ENCODE assay signal across 9 cellular contexts in the genomic region with DNA sequence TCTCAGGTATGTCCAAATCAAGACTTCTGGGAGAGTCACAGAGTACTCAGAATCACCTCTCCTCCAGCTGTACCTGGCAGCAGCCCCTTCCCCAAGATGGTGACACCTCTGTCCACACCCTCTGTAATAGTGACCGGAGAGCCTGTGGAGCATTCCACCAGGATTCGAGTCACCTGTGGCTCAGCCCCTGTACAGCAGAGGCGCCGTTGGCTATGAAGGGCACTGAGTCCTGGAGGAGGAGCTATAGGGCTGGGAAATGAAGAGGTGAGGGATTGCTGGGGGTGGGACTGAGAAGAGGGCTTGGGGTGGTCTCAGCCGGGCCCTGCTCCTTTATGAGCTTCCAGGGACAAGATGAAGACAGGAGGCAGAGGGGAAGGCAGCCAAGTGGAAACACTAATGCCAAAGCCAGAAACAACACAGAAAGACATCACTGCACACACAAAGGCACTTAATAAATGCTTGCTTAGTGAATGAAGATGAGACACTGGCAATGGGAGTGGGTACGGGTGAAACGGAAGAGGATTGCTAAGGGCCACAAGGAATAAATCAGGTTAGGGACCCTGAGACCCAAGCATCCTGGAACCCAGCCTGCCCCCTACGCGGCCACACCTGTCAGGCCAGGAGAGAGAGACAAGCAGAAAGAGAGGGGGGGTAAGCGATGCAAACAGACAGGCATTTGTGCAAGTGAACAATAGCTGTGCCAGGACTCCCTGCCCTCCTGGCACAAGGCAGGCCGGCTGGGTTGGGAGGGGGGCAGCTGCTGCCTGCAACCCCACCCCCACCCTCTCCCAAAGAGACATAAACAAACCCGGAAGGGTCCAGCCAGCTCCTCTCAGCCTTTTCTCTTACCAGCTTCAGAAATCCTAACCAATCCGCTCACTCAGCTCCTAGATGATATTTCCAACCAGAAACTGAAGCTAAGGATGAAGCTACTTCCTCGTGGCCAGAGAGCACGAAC. TPM values are rescaled to one million over a fixed set of nuclear protein-coding genes. Genes with fewer than 3 reads are reported as not detected.
DNase-seq lines count a peak whose midpoint lies in the region; ATAC-seq lines count a peak whose summit lies in the region.
"Had no signal": no experiment of that assay in that cellular context is flagged by ENCODE, and none has a peak within 500 bp of the region (broad histone marks: within the 10 kb centered on the region; RNA-seq: fewer than 3 reads in every experiment).

No MANE protein-coding gene starts in this region.

- H3K9me3 ChIP-seq in iPS-15b (ENCODE audit: control insufficient read depth, insufficient read depth, low read length), result no peaks in the 10 kb centered on the region
- no peaks in the 10 kb centered on the region for H3K9me3 ChIP-seq in subcutaneous abdominal adipose tissue (ENCODE audit: control insufficient read depth in 5 of 5, low read length in 5 of 5)

- H3K4me3 ChIP-seq in iPS-15b (ENCODE audit: low read depth, low read length), result peak overlapping the region; percentile 89
- peak overlapping the region; percentile 77 to 98 (median 88) for H3K4me3 ChIP-seq in subcutaneous abdominal adipose tissue (ENCODE audit: low read depth in 1 of 5, low read length in 5 of 5)

- H3K27me3 ChIP-seq in iPS-15b (ENCODE audit: control insufficient read depth, insufficient read depth, low read length) (no peaks in the 10 kb centered on the region), subcutaneous abdominal adipose tissue (ENCODE audit: control insufficient read depth in 5 of 5, insufficient read depth in 4 of 5, low read length in 5 of 5) (no peaks in the 10 kb centered on the region)

- peak overlapping the region; percentile 94 for H3K27ac Mint-ChIP-seq in activated T-cell treated with anti-CD3 and anti-CD28 coated beads, Interleukin-2, amount 50 U/mL, for 72 hours
- H3K27ac Mint-ChIP-seq in activated T-helper 1 cell treated with anti-CD3 and anti-CD28 coated beads, Interleukin-12 subunit alpha, Interleukin-12 subunit beta, Interleukin-2, Interleukin-4 antibody, amounts not matched to agents 30 ng/mL and 10 ng/mL and 1 ng/mL, durations not matched to agents 14 hours and 24 hours and 36 hours, result peak overlapping the region; percentile 95

- peak overlapping the region; percentile 99 for H3K27ac ChIP-seq in subcutaneous abdominal adipose tissue (ENCODE audit: low read depth, low read length)

- peaks cover 17 to 26% of the 10 kb centered on the region in 2 donors for H3K36me3 Mint-ChIP-seq in activated T-cell treated with anti-CD3 and anti-CD28 coated beads, Interleukin-2, amount 50 U/mL, for 72 hours (ENCODE audit: insufficient read depth in 2 of 2)
- peaks cover 50% of the 10 kb centered on the region for H3K36me3 Mint-ChIP-seq in activated T-helper 1 cell treated with anti-CD3 and anti-CD28 coated beads, Interleukin-12 subunit alpha, Interleukin-12 subunit beta, Interleukin-2, Interleukin-4 antibody, amounts not matched to agents 30 ng/mL and 10 ng/mL and 1 ng/mL, durations not matched to agents 14 hours and 24 hours and 36 hours (ENCODE audit: low read depth)

- H3K4me1 ChIP-seq in iPS-15b (ENCODE audit: control insufficient read depth, insufficient read depth, low read length) (peaks cover 33% of the 10 kb centered on the region), subcutaneous abdominal adipose tissue (ENCODE audit: control insufficient read depth in 5 of 5, insufficient read depth in 5 of 5, low read length in 5 of 5) (peaks cover 34 to 93% (median 88%) of the 10 kb centered on the region in 5 donors)

- peak overlapping the region; percentile 87 to 91 for H3K4me3 Mint-ChIP-seq in activated T-cell treated with anti-CD3 and anti-CD28 coated beads, Interleukin-2, amount 50 U/mL, for 72 hours
- H3K4me3 Mint-ChIP-seq in activated T-helper 1 cell treated with anti-CD3 and anti-CD28 coated beads, Interleukin-12 subunit alpha, Interleukin-12 subunit beta, Interleukin-2, Interleukin-4 antibody, amounts not matched to agents 30 ng/mL and 10 ng/mL and 1 ng/mL, durations not matched to agents 14 hours and 24 hours and 36 hours, result peak overlapping the region; percentile 92

- H3K9me3 Mint-ChIP-seq in activated T-cell treated with anti-CD3 and anti-CD28 coated beads, Interleukin-2, amount 50 U/mL, for 72 hours, result no peaks in the 10 kb centered on the region
- no peaks in the 10 kb centered on the region for H3K9me3 Mint-ChIP-seq in activated T-helper 1 cell treated with anti-CD3 and anti-CD28 coated beads, Interleukin-12 subunit alpha, Interleukin-12 subunit beta, Interleukin-2, Interleukin-4 antibody, amounts not matched to agents 30 ng/mL and 10 ng/mL and 1 ng/mL, durations not matched to agents 14 hours and 24 hours and 36 hours

- no peak for ATAC-seq in activated T-cell treated with anti-CD3 and anti-CD28 coated beads, Interleukin-2, amount 50 U/mL, for 72 hours (replicated peaks in 1 of 2)
- no peak for ATAC-seq in HG03196 (IDR thresholded peaks at IDR 0.05; ENCODE audit: unreplicated experiment)

- H3K4me1 Mint-ChIP-seq in activated T-cell treated with anti-CD3 and anti-CD28 coated beads, Interleukin-2, amount 50 U/mL, for 72 hours (ENCODE audit: low read depth), result peaks cover 77% of the 10 kb centered on the region
- H3K4me1 Mint-ChIP-seq in activated T-helper 1 cell treated with anti-CD3 and anti-CD28 coated beads, Interleukin-12 subunit alpha, Interleukin-12 subunit beta, Interleukin-2, Interleukin-4 antibody, amounts not matched to agents 30 ng/mL and 10 ng/mL and 1 ng/mL, durations not matched to agents 14 hours and 24 hours and 36 hours (ENCODE audit: low read depth), result peaks cover 80% of the 10 kb centered on the region

- no peaks in the 10 kb centered on the region for H3K27me3 Mint-ChIP-seq in activated T-cell treated with anti-CD3 and anti-CD28 coated beads, Interleukin-2, amount 50 U/mL, for 72 hours (ENCODE audit: low read depth)
- no peaks in the 10 kb centered on the region for H3K27me3 Mint-ChIP-seq in activated T-helper 1 cell treated with anti-CD3 and anti-CD28 coated beads, Interleukin-12 subunit alpha, Interleukin-12 subunit beta, Interleukin-2, Interleukin-4 antibody, amounts not matched to agents 30 ng/mL and 10 ng/mL and 1 ng/mL, durations not matched to agents 14 hours and 24 hours and 36 hours (ENCODE audit: insufficient read depth)

- H3K36me3 ChIP-seq in iPS-15b (ENCODE audit: control insufficient read depth, insufficient read depth, low read length) (peaks cover 7% of the 10 kb centered on the region), subcutaneous abdominal adipose tissue (ENCODE audit: control insufficient read depth in 5 of 5, insufficient read depth in 5 of 5, low read length in 5 of 5) (peaks cover 0 to 15% (median 5%) of the 10 kb centered on the region in 5 donors)

- intact Hi-C loops in activated T-helper 1 cell treated with anti-CD3 and anti-CD28 coated beads, Interleukin-12 subunit alpha, Interleukin-12 subunit beta, Interleukin-2, Interleukin-4 antibody, amounts not matched to agents 30 ng/mL and 10 ng/mL and 1 ng/mL, durations not matched to agents 14 hours and 24 hours and 36 hours (cut with micrococcal nuclease), result loop anchor here (5.0 to 10.0 kb wide), 2 partner anchors 250 to 652 kb away; a partner anchor contains a TSS

- H3K9ac ChIP-seq in iPS-15b (ENCODE audit: low read depth, low read length), result no peak overlapping the region
- H3K9ac ChIP-seq in subcutaneous abdominal adipose tissue (ENCODE audit: low read length in 5 of 5), result peak overlapping the region in 4 of 5 donors; percentile 46 to 93 (median 84)

- no peak for DNase-seq in activated T-cell treated with anti-CD3 and anti-CD28 coated beads, Interleukin-2, amount 50 U/mL, for 72 hours
- no peak for DNase-seq in activated T-cell treated with anti-CD3 and anti-CD28 coated beads, Interleukin-2, amount 50 U/mL, for 48 hours
- no peak for DNase-seq in activated T-helper 1 cell treated with anti-CD3 and anti-CD28 coated beads, Interleukin-12 subunit alpha, Interleukin-12 subunit beta, Interleukin-2, Interleukin-4 antibody, amounts not matched to agents 30 ng/mL and 10 ng/mL and 1 ng/mL, durations not matched to agents 14 hours and 24 hours and 36 hours (ENCODE audit: low spot score)
- DNase-seq in stimulated activated naive CD4-positive, alpha-beta T cell treated with Interleukin-2 at 50 U/mL for 16 hours (lab: John Stamatoyannopoulos, UW), result no peak
- no peak for DNase-seq in GM19238 (ENCODE audit: insufficient read length, low spot score)

RNA-seq across cellular contexts. Expression of a gene that starts 3.9 kb away (rescaled TPM):
- 100 to 1,000 TPM; 152 to 163 TPM for total RNA-seq in activated T-cell treated with anti-CD3 and anti-CD28 coated beads, Interleukin-2, amount 50 U/mL, for 72 hours
- total RNA-seq in activated T-helper 1 cell treated with anti-CD3 and anti-CD28 coated beads, Interleukin-12 subunit alpha, Interleukin-12 subunit beta, Interleukin-2, Interleukin-4 antibody, amounts not matched to agents 30 ng/mL and 10 ng/mL and 1 ng/mL, durations not matched to agents 14 hours and 24 hours and 36 hours, result 221 and 222 TPM in 2 replicates

RNA-seq across cellular contexts. Expression of a gene that starts 33.0 kb away (rescaled TPM):
- total RNA-seq in activated T-cell treated with anti-CD3 and anti-CD28 coated beads, Interleukin-2, amount 50 U/mL, for 72 hours, result not detected
- total RNA-seq in activated T-helper 1 cell treated with anti-CD3 and anti-CD28 coated beads, Interleukin-12 subunit alpha, Interleukin-12 subunit beta, Interleukin-2, Interleukin-4 antibody, amounts not matched to agents 30 ng/mL and 10 ng/mL and 1 ng/mL, durations not matched to agents 14 hours and 24 hours and 36 hours, result 0.16 TPM in 1 of 2 replicates, not detected in the other
- total RNA-seq: bronchial epithelial cell had no signal

RNA-seq across cellular contexts. Expression of a gene that starts 40.3 kb away (rescaled TPM):
- 10 to 100 TPM; 93.3 to 98.7 TPM for total RNA-seq in activated T-cell treated with anti-CD3 and anti-CD28 coated beads, Interleukin-2, amount 50 U/mL, for 72 hours
- 80.1 and 81.8 TPM in 2 replicates for total RNA-seq in activated T-helper 1 cell treated with anti-CD3 and anti-CD28 coated beads, Interleukin-12 subunit alpha, Interleukin-12 subunit beta, Interleukin-2, Interleukin-4 antibody, amounts not matched to agents 30 ng/mL and 10 ng/mL and 1 ng/mL, durations not matched to agents 14 hours and 24 hours and 36 hours

RNA-seq across cellular contexts. Expression of a gene that starts 46.3 kb away (rescaled TPM):
- 100 to 1,000 TPM; 193 to 234 TPM for total RNA-seq in activated T-cell treated with anti-CD3 and anti-CD28 coated beads, Interleukin-2, amount 50 U/mL, for 72 hours
- total RNA-seq in activated T-helper 1 cell treated with anti-CD3 and anti-CD28 coated beads, Interleukin-12 subunit alpha, Interleukin-12 subunit beta, Interleukin-2, Interleukin-4 antibody, amounts not matched to agents 30 ng/mL and 10 ng/mL and 1 ng/mL, durations not matched to agents 14 hours and 24 hours and 36 hours, result 195 TPM in 2 replicates
